Comparison of ENCODE assay signal across 2 cellular contexts in the genomic region with DNA sequence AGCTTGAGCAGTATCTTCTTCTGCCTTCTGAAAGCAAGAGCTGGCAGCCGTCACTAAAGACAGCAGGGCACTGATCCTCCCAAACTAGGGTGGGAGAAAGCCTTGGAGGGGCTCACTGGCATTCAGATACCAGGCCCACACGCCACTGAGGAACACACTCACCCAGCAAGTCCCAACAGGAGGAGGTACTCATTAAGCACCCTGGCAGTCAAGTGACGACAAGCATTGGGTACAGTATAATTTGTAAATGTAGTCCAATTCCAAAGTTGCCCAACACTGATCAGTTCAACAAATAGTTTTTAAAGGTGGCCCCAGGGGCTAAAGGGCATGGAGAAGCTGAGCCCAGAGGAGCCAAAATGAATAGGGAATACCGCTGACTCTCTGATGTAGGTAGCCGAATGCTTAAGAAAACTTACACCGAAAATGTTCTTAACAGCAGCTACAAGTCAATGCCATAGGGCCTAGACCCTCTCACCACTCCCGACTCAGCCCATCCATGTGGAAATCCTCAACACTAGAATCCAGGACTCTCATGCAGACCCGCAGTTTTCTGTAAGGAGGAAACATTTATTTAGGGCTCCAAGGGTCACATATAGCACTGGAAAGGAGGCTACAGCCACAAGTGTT.
TF ChIP-seq lines count a peak whose summit lies in the region.

No MANE protein-coding gene starts in this region.

TF ChIP-seq in SK-N-SH, 30 proteins besides CTCF, POLR2A, EP300 and RAD21:
- TF ChIP-seq, protein P1, sequence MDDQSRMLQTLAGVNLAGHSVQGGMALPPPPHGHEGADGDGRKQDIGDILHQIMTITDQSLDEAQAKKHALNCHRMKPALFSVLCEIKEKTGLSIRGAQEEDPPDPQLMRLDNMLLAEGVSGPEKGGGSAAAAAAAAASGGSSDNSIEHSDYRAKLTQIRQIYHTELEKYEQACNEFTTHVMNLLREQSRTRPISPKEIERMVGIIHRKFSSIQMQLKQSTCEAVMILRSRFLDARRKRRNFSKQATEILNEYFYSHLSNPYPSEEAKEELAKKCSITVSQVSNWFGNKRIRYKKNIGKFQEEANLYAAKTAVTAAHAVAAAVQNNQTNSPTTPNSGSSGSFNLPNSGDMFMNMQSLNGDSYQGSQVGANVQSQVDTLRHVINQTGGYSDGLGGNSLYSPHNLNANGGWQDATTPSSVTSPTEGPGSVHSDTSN (IDR thresholded peaks at IDR 0.05) = no peak

TF ChIP-seq in SK-N-SH treated with all-trans-retinoic acid at 6 μM for 48 hours, 23 proteins besides CTCF, POLR2A, EP300 and RAD21 (continued from another document):
- TF ChIP-seq, protein P2, sequence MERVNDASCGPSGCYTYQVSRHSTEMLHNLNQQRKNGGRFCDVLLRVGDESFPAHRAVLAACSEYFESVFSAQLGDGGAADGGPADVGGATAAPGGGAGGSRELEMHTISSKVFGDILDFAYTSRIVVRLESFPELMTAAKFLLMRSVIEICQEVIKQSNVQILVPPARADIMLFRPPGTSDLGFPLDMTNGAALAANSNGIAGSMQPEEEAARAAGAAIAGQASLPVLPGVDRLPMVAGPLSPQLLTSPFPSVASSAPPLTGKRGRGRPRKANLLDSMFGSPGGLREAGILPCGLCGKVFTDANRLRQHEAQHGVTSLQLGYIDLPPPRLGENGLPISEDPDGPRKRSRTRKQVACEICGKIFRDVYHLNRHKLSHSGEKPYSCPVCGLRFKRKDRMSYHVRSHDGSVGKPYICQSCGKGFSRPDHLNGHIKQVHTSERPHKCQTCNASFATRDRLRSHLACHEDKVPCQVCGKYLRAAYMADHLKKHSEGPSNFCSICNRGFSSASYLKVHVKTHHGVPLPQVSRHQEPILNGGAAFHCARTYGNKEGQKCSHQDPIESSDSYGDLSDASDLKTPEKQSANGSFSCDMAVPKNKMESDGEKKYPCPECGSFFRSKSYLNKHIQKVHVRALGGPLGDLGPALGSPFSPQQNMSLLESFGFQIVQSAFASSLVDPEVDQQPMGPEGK (CRISPR knock-in tag; IDR thresholded peaks at IDR 0.05; ENCODE audit: borderline replicate concordance) = no peak
- TF ChIP-seq ARNTL (CRISPR knock-in tag; IDR thresholded peaks at IDR 0.05; ENCODE audit: borderline replicate concordance, low read depth) (no peak), ESRRG (CRISPR knock-in tag; IDR thresholded peaks at IDR 0.05) (no peak)
- TF ChIP-seq, protein P3, sequence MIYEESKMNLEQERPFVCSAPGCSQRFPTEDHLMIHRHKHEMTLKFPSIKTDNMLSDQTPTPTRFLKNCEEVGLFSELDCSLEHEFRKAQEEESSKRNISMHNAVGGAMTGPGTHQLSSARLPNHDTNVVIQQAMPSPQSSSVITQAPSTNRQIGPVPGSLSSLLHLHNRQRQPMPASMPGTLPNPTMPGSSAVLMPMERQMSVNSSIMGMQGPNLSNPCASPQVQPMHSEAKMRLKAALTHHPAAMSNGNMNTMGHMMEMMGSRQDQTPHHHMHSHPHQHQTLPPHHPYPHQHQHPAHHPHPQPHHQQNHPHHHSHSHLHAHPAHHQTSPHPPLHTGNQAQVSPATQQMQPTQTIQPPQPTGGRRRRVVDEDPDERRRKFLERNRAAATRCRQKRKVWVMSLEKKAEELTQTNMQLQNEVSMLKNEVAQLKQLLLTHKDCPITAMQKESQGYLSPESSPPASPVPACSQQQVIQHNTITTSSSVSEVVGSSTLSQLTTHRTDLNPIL (CRISPR knock-in tag; IDR thresholded peaks at IDR 0.05; ENCODE audit: low read depth) = no peak
